ENCODE assay signal across 21 cellular contexts in genomic region chr16:60815865-60816264, GRCh38.
"Had no signal": no experiment of that assay in that cellular context is flagged by ENCODE, and none has a peak within 500 bp of the region (broad histone marks: within the 10 kb centered on the region; RNA-seq: fewer than 3 reads in every experiment).

No MANE protein-coding gene starts in this region.

- H3K9me3 ChIP-seq: MG63, SJCRH30 had no signal

- DNase-seq: IMR-90, Karpas-422, KG1, MG63, NCI-H1092, NCI-H1105 treated with DMSO at 0.1 percent for 48 hours, NCI-H1417 treated with DMSO at 0.1 percent for 48 hours, NCI-H146, NCI-H1694 treated with DMSO at 0.1 percent for 48 hours, NCI-H1930, NCI-H2081, NCI-H2107, NCI-H2227 treated with DMSO at 0.1 percent for 48 hours, NCI-H524 treated with DMSO at 0.1 percent for 48 hours, NCI-H69, NCI-H774, RPMI8226, SHP77 treated with DMSO at 0.1 percent for 48 hours, SJCRH30 had no signal

- ATAC-seq: HepG2, SK-N-SH treated with all-trans-retinoic acid at 6 μM for 48 hours had no signal

- H3K36me3 ChIP-seq: MG63, SJCRH30 had no signal

- H3K27ac ChIP-seq: SJCRH30 had no signal

- H3K4me1 ChIP-seq: SJCRH30 had no signal

- H3K4me3 ChIP-seq: MG63, SJCRH30 had no signal

- H3K27me3 ChIP-seq: MG63, SJCRH30 had no signal
